ENCODE assay signal across 9 cellular contexts in the genomic region with DNA sequence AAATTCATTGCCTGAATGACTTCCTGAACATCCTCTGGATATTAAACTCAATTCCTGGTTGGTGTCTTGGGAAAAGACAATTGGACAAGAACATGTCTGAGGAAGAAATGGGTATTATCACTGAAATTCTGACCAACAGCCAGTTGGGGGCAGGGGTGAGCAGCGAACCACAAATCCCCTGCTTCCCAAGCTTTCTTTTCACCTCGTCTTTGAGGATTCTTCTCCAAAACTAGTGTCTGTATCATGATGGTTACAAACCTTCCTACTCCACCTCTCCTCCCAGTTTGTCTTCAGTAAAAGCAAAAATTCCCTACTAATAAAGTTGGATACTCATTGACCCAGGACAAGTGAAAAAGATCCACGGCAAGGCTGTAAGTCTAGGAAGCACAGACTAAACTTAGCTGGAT. TPM values are rescaled to one million over a fixed set of nuclear protein-coding genes. Genes with fewer than 3 reads are reported as not detected.
A peak's percentile ranks its signal among the peaks of the same experiment; 100 is the strongest.
DNase-seq lines count a peak whose midpoint lies in the region; ATAC-seq and TF ChIP-seq lines count a peak whose summit lies in the region.
"Had no signal": no experiment of that assay in that cellular context is flagged by ENCODE, and none has a peak within 500 bp of the region (broad histone marks: within the 10 kb centered on the region; RNA-seq: fewer than 3 reads in every experiment).

No MANE protein-coding gene starts in this region.

- ATAC-seq in Panc1 (no peak), GM18502 (IDR thresholded peaks at IDR 0.05; ENCODE audit: poor library complexity, unreplicated experiment) (no peak), HG02588 (IDR thresholded peaks at IDR 0.05; ENCODE audit: unreplicated experiment) (no peak)

- intact Hi-C loops in Panc1 (cut with micrococcal nuclease; ENCODE audit: unreplicated experiment) = no loop called here

- H3K9ac ChIP-seq in fibroblast of lung (ENCODE audit: insufficient read depth, low read length) (no peak overlapping the region), parathyroid adenoma (no peak overlapping the region)

- H3K4me2 ChIP-seq in fibroblast of lung (ENCODE audit: extremely low read depth, insufficient read depth, low read length) (no peak overlapping the region), parathyroid adenoma (ENCODE audit: low read length) (no peak overlapping the region)

- no TSS peak for BruUV-seq in Panc1 (replicated peaks; lab: Mats Ljungman, UMichigan)

- H3K4me3 ChIP-seq in Panc1 (ENCODE audit: low read depth in 2 of 2, low read length in 2 of 2) (no peak overlapping the region), fibroblast of lung (replicated peaks in 1 of 4; ENCODE audit: control extremely low read depth in 1 of 4, insufficient read depth in 1 of 4, low read depth in 3 of 4, low read length in 4 of 4) (no peak overlapping the region), parathyroid adenoma (ENCODE audit: low read depth, low read length) (no peak overlapping the region)

- H3K27ac ChIP-seq in Panc1 (ENCODE audit: low read length) = no peak overlapping the region
- no peak overlapping the region for H3K27ac ChIP-seq in fibroblast of lung (ENCODE audit: insufficient read depth, low read length)
- no peak overlapping the region for H3K27ac ChIP-seq in parathyroid adenoma
- H3K27ac ChIP-seq: epithelial cell of prostate had no signal

- no peaks in the 10 kb centered on the region for H3K36me3 ChIP-seq in Panc1 (ENCODE audit: control insufficient read depth, insufficient read depth, low read length)
- H3K36me3 ChIP-seq in fibroblast of lung (ENCODE audit: control insufficient read depth, insufficient read depth, low read length) = no peaks in the 10 kb centered on the region
- H3K36me3 ChIP-seq in parathyroid adenoma (ENCODE audit: control insufficient read depth, insufficient read depth, low read length) = no peaks in the 10 kb centered on the region

- H3K4me1 ChIP-seq in Panc1 (ENCODE audit: control insufficient read depth, insufficient read depth, low read length) (no peaks in the 10 kb centered on the region), fibroblast of lung (ENCODE audit: control insufficient read depth, extremely low read depth, insufficient read depth, low read length) (no peaks in the 10 kb centered on the region), parathyroid adenoma (no peaks in the 10 kb centered on the region)

- H2AFZ ChIP-seq in fibroblast of lung (ENCODE audit: low read length) (no peak overlapping the region), parathyroid adenoma (no peak overlapping the region)

- H3K9me3 ChIP-seq in Panc1 (ENCODE audit: control insufficient read depth, insufficient read depth, low read depth, low read length) (no peaks in the 10 kb centered on the region), fibroblast of lung (ENCODE audit: control insufficient read depth, insufficient read depth, low read depth, low read length) (no peaks in the 10 kb centered on the region), parathyroid adenoma (ENCODE audit: control insufficient read depth, low read length) (no peaks in the 10 kb centered on the region)

- H3K27me3 ChIP-seq in Panc1 (ENCODE audit: control insufficient read depth, insufficient read depth, low read length) = no peaks in the 10 kb centered on the region
- H3K27me3 ChIP-seq in fibroblast of lung (ENCODE audit: control insufficient read depth, insufficient read depth, low read length) = no peaks in the 10 kb centered on the region
- no peaks in the 10 kb centered on the region for H3K27me3 ChIP-seq in parathyroid adenoma (ENCODE audit: control insufficient read depth, insufficient read depth, low read length)

- in situ Hi-C loops in Panc1 (cut with HindIII; ENCODE audit: low pct_unique_long_range_greater_than_20kb, low sequenced_read_pairs) = no loop called here

- POLR2A ChIA-PET in Panc1 (lab: Charles Lee) = no interaction called here

- DNase-seq in AG09319 (ENCODE audit: extremely low read depth, low read depth) (no peak), Panc1 (ENCODE audit: low read depth, low spot score) (no peak), fibroblast of lung (ENCODE audit: low read depth in 2 of 2) (peak; percentile 6 to 38)
- no peak for DNase-seq in activated T-cell treated with anti-CD3 and anti-CD28 coated beads, Interleukin-2, amount 50 U/mL, for 1 hour

- no peaks in the 10 kb centered on the region for H3K79me2 ChIP-seq in fibroblast of lung (ENCODE audit: control insufficient read depth, insufficient read depth, low read length)
- no peaks in the 10 kb centered on the region for H3K79me2 ChIP-seq in parathyroid adenoma

- peak; percentile 79 for TF ChIP-seq CTCF in AG09319 (IDR thresholded peaks at IDR 0.05; ENCODE audit: low read depth, low read length)
- peak; percentile 61 for TF ChIP-seq CTCF in GM12874 (IDR thresholded peaks at IDR 0.05; ENCODE audit: insufficient read depth, low read depth, low read length)
- peak; percentile 69 for TF ChIP-seq CTCF in Panc1 (IDR thresholded peaks at IDR 0.05)
- TF ChIP-seq CTCF in fibroblast of lung (conservative IDR thresholded peaks at IDR 0.05 in 1 of 2, IDR thresholded peaks at IDR 0.05 in 1 of 2; ENCODE audit: low read depth in 1 of 2, low read length in 2 of 2) = peak; percentile 67 to 69
- peak; percentile 27 for TF ChIP-seq CTCF in parathyroid adenoma (IDR thresholded peaks at IDR 0.05)

- no peaks in the 10 kb centered on the region for H4K20me1 ChIP-seq in fibroblast of lung (ENCODE audit: control insufficient read depth, extremely low read depth, insufficient read depth, low read length)

- CTCF ChIA-PET in Panc1 (lab: Charles Lee) = no interaction called here

RNA-seq across cellular contexts. Expression of a gene that starts 48.3 kb away (rescaled TPM):
- total RNA-seq in Panc1 (2021; ENCODE audit: unreplicated experiment) (260 TPM), fibroblast of lung (265 and 331 TPM in 2 replicates)
- 339 TPM for polyA plus RNA-seq in Panc1 (2012; ENCODE audit: insufficient read length)
- polyA plus RNA-seq in fibroblast of lung = 720 and 751 TPM in 2 replicates
- polyA plus RNA-seq in fibroblast of lung (2012) = 657 and 688 TPM in 2 replicates
- 995 and 1,193 TPM in 2 replicates for polyA minus RNA-seq in fibroblast of lung (ENCODE audit: low replicate concordance)

Comparison
In these comparisons a context has a peak if more than half of its experiments do, and no peak if none do; other contexts are left out.
1. DNase-seq: peak in fibroblast of lung (2 of 2); none in AG09319 (single experiment), Panc1 (single experiment) and activated T-cell treated with anti-CD3 and anti-CD28 coated beads, Interleukin-2, amount 50 U/mL, for 1 hour (single experiment).
2. CTCF ChIP-seq: peak in every context shown above with its lines; median percentile 79 in AG09319; 69 in Panc1; 68 in fibroblast of lung; 61 in GM12874; 27 in parathyroid adenoma.